ENCODE assay signal across 8 cellular contexts in genomic region chr2:157838442-157839161, GRCh38. TPM values are rescaled to one million over a fixed set of nuclear protein-coding genes. Genes with fewer than 3 reads are reported as not detected.
DNase-seq lines count a peak whose midpoint lies in the region; ATAC-seq and TF ChIP-seq lines count a peak whose summit lies in the region.

No MANE protein-coding gene starts in this region.

- no peak for TF ChIP-seq EP300 in sigmoid colon (IDR thresholded peaks at IDR 0.05)

- H3K27me3 ChIP-seq in right cardiac atrium (ENCODE audit: control insufficient read depth, insufficient read depth) = no peaks in the 10 kb centered on the region
- no peaks in the 10 kb centered on the region for H3K27me3 ChIP-seq in sigmoid colon

- H3K4me3 ChIP-seq in right cardiac atrium (ENCODE audit: low read length) (peak overlapping the region; percentile 70), sigmoid colon (peak overlapping the region; percentile 6 to 45 (median 42))

- H3K4me1 ChIP-seq in right cardiac atrium (ENCODE audit: control insufficient read depth, insufficient read depth, low read length) = peaks cover 28% of the 10 kb centered on the region
- H3K4me1 ChIP-seq in sigmoid colon = peaks cover 0 to 60% (median 50%) of the 10 kb centered on the region in 4 donors

- intact Hi-C loops in right cardiac atrium (cut with DNase I) (loop anchor here in 1 of 4 donors (10.0 kb wide), 1 partner anchor 54 kb away; no protein-coding TSS in a partner anchor), sigmoid colon (cut with DNase I) (loop anchor here (2.0 kb wide), 1 partner anchor 38 kb away; the partner anchor contains the start of gene ACVR1)

- H3K4me3 Mint-ChIP-seq in activated T-cell treated with anti-CD3 and anti-CD28 coated beads, Interleukin-2, amount 50 U/mL, for 4 hours = no peak overlapping the region
- no peak overlapping the region for H3K4me3 Mint-ChIP-seq in activated naive CD8-positive, alpha-beta T cell treated with anti-CD3 and anti-CD28 coated beads, Interleukin-2, amount 10 ng/mL, durations not matched to agents 7 days and 5 days

- H3K36me3 ChIP-seq in sigmoid colon = no peaks in the 10 kb centered on the region

- H3K9me3 Mint-ChIP-seq in activated T-cell treated with anti-CD3 and anti-CD28 coated beads, Interleukin-2, amount 50 U/mL, for 4 hours = no peaks in the 10 kb centered on the region
- H3K9me3 Mint-ChIP-seq in activated naive CD8-positive, alpha-beta T cell treated with anti-CD3 and anti-CD28 coated beads, Interleukin-2, amount 10 ng/mL, durations not matched to agents 7 days and 5 days = no peaks in the 10 kb centered on the region

- WGBS in right cardiac atrium = 16% methylated on average over 4 of the region's 4 CpGs
- WGBS in sigmoid colon, 2 donors = 41 to 54% methylated on average over 4 of the region's 4 CpGs

- peaks cover 16% of the 10 kb centered on the region for H3K36me3 Mint-ChIP-seq in activated T-cell treated with anti-CD3 and anti-CD28 coated beads, Interleukin-2, amount 50 U/mL, for 4 hours (ENCODE audit: insufficient read depth)
- H3K36me3 Mint-ChIP-seq in activated naive CD8-positive, alpha-beta T cell treated with anti-CD3 and anti-CD28 coated beads, Interleukin-2, amount 10 ng/mL, durations not matched to agents 7 days and 5 days = peaks cover 7% of the 10 kb centered on the region

- H3K9me3 ChIP-seq in right cardiac atrium (ENCODE audit: control insufficient read depth, low read length) (no peaks in the 10 kb centered on the region), sigmoid colon (no peaks in the 10 kb centered on the region)

- no peak for TF ChIP-seq CTCF in sigmoid colon (IDR thresholded peaks at IDR 0.05)

- ATAC-seq in activated T-cell treated with anti-CD3 and anti-CD28 coated beads, Interleukin-2, amount 50 U/mL, for 4 hours = peak; percentile 72 to 79
- peak; percentile 76 for ATAC-seq in activated naive CD8-positive, alpha-beta T cell treated with anti-CD3 and anti-CD28 coated beads, Interleukin-2, amount 10 ng/mL, durations not matched to agents 7 days and 5 days (ENCODE audit: low read depth)
- ATAC-seq in right cardiac atrium (peak; percentile 82 to 93), HG02588 (IDR thresholded peaks at IDR 0.05; ENCODE audit: unreplicated experiment) (no peak), GM21786 (IDR thresholded peaks at IDR 0.05; ENCODE audit: unreplicated experiment) (no peak)

- no peaks in the 10 kb centered on the region for H3K27me3 Mint-ChIP-seq in activated T-cell treated with anti-CD3 and anti-CD28 coated beads, Interleukin-2, amount 50 U/mL, for 4 hours (ENCODE audit: low read depth)
- H3K27me3 Mint-ChIP-seq in activated naive CD8-positive, alpha-beta T cell treated with anti-CD3 and anti-CD28 coated beads, Interleukin-2, amount 10 ng/mL, durations not matched to agents 7 days and 5 days = no peaks in the 10 kb centered on the region

- H3K27ac Mint-ChIP-seq in activated naive CD8-positive, alpha-beta T cell treated with anti-CD3 and anti-CD28 coated beads, Interleukin-2, amount 10 ng/mL, durations not matched to agents 7 days and 5 days = peak overlapping the region; percentile 7

- POLR2A ChIA-PET in activated naive CD8-positive, alpha-beta T cell treated with anti-CD3 and anti-CD28 coated beads, Interleukin-2, amount 10 ng/mL, durations not matched to agents 7 days and 5 days (lab: Charles Lee) = interaction anchor here (0.6 kb wide), 1 partner anchor 9 kb away, joined by 3 read pairs; no protein-coding TSS in a partner anchor

- peak; percentile 7 for DNase-seq in activated T-cell treated with anti-CD3 and anti-CD28 coated beads, Interleukin-2, amount 50 U/mL, for 4 hours
- no peak for DNase-seq in activated T-cell treated with anti-CD3 and anti-CD28 coated beads for 4 hours
- DNase-seq in NCI-H748 treated with DMSO at 0.1 percent for 48 hours (lab: John Stamatoyannopoulos, UW) = peak; percentile 76
- DNase-seq in activated naive CD8-positive, alpha-beta T cell treated with anti-CD3 and anti-CD28 coated beads, Interleukin-2, amount 10 ng/mL, durations not matched to agents 7 days and 5 days = no peak
- DNase-seq in right cardiac atrium = peak; percentile 46 to 66 (median 59)
- DNase-seq in sigmoid colon = no peak

- H3K27ac ChIP-seq in right cardiac atrium (ENCODE audit: low read length) = peak overlapping the region; percentile 92
- peak overlapping the region; percentile 64 to 82 (median 76) for H3K27ac ChIP-seq in sigmoid colon

- no peak for TF ChIP-seq POLR2A in sigmoid colon (IDR thresholded peaks at IDR 0.05)

- peaks cover 33% of the 10 kb centered on the region for H3K4me1 Mint-ChIP-seq in activated T-cell treated with anti-CD3 and anti-CD28 coated beads, Interleukin-2, amount 50 U/mL, for 4 hours (ENCODE audit: low read depth)
- peaks cover 26% of the 10 kb centered on the region for H3K4me1 Mint-ChIP-seq in activated naive CD8-positive, alpha-beta T cell treated with anti-CD3 and anti-CD28 coated beads, Interleukin-2, amount 10 ng/mL, durations not matched to agents 7 days and 5 days

RNA-seq across cellular contexts. Expression of gene ACVR1, which starts 37.5 kb away (rescaled TPM):
- 10 to 100 TPM; 11.5 to 14.1 (median 13.2) TPM for total RNA-seq in activated T-cell treated with anti-CD3 and anti-CD28 coated beads, Interleukin-2, amount 50 U/mL, for 4 hours
- 10 to 100 TPM; 13.4 to 16.1 TPM for total RNA-seq in activated naive CD8-positive, alpha-beta T cell treated with anti-CD3 and anti-CD28 coated beads, Interleukin-2, amount 10 ng/mL, durations not matched to agents 7 days and 5 days
- 10 to 100 TPM; 41.9 to 59.3 (median 50.5) TPM for total RNA-seq in right cardiac atrium
- polyA plus RNA-seq in right cardiac atrium = 20.6 TPM
- total RNA-seq in sigmoid colon = 10 to 100 TPM; 20.0 to 36.0 (median 21.9) TPM
- 1 to 10 TPM; 2.3 to 9.8 (median 4.8) TPM for polyA plus RNA-seq in sigmoid colon

Comparison
In these comparisons a context has a peak if more than half of its experiments do, and no peak if none do; other contexts are left out.
1. DNase-seq: peak in activated T-cell treated with anti-CD3 and anti-CD28 coated beads, Interleukin-2, amount 50 U/mL, for 4 hours (single experiment), NCI-H748 treated with DMSO at 0.1 percent for 48 hours (single experiment) and right cardiac atrium (3 of 3); none in activated T-cell treated with anti-CD3 and anti-CD28 coated beads for 4 hours (single experiment), activated naive CD8-positive, alpha-beta T cell treated with anti-CD3 and anti-CD28 coated beads, Interleukin-2, amount 10 ng/mL, durations not matched to agents 7 days and 5 days (single experiment) and sigmoid colon (single experiment).
2. ATAC-seq: peak in activated T-cell treated with anti-CD3 and anti-CD28 coated beads, Interleukin-2, amount 50 U/mL, for 4 hours (2 of 2), activated naive CD8-positive, alpha-beta T cell treated with anti-CD3 and anti-CD28 coated beads, Interleukin-2, amount 10 ng/mL, durations not matched to agents 7 days and 5 days (single experiment) and right cardiac atrium (2 of 2); none in HG02588 (single experiment) and GM21786 (single experiment).